ENCODE assay signal across 1 cellular context in the genomic region with DNA sequence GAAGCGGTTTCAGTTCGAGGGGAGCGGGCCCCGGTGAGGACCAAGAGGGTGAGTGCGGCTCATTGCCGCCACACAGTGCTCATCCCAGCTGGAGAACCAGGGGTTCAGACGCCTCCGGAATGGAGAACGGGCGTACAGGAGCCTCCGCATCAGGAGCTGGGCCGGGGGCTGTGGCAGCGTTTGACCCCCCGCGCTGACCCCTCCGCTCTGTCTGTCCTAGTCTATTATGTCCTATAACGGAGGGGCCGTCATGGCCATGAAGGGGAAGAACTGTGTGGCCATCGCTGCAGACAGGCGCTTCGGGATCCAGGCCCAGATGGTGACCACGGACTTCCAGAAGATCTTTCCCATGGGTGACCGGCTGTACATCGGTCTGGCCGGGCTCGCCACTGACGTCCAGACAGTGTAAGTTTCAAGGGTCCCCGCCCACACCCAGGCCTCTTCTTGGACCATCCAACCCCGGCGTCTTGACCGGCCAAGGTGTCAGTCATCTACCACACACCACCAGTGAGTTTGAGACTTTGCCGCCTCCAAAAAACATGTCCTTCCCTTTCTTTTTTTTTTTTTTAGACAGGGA.
TF ChIP-seq lines count a peak whose summit lies in the region.

No MANE protein-coding gene starts in this region.

TF ChIP-seq in HepG2, 621 proteins besides CTCF, POLR2A, EP300 and RAD21 (continued from another document and continues in another):
- TF ChIP-seq, protein P1, sequence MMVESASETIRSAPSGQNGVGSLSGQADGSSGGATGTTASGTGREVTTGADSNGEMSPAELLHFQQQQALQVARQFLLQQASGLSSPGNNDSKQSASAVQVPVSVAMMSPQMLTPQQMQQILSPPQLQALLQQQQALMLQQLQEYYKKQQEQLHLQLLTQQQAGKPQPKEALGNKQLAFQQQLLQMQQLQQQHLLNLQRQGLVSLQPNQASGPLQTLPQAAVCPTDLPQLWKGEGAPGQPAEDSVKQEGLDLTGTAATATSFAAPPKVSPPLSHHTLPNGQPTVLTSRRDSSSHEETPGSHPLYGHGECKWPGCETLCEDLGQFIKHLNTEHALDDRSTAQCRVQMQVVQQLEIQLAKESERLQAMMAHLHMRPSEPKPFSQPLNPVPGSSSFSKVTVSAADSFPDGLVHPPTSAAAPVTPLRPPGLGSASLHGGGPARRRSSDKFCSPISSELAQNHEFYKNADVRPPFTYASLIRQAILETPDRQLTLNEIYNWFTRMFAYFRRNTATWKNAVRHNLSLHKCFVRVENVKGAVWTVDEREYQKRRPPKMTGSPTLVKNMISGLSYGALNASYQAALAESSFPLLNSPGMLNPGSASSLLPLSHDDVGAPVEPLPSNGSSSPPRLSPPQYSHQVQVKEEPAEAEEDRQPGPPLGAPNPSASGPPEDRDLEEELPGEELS (CRISPR knock-in tag; IDR thresholded peaks at IDR 0.05): no peak
- TF ChIP-seq ZFP36L2 (CRISPR knock-in tag; IDR thresholded peaks at IDR 0.05) (no peak), ZNF354B (CRISPR knock-in tag; IDR thresholded peaks at IDR 0.05) (0 out of 2 replicates have a peak, but pooled peaks have one; percentile 90), ZNF432 (CRISPR knock-in tag; IDR thresholded peaks at IDR 0.05; ENCODE audit: borderline replicate concordance) (no peak), GLI4 (CRISPR knock-in tag; IDR thresholded peaks at IDR 0.05; ENCODE audit: borderline replicate concordance) (no peak), HMG20A (CRISPR knock-in tag; IDR thresholded peaks at IDR 0.05; ENCODE audit: borderline replicate concordance) (no peak), TMF1 (CRISPR knock-in tag; IDR thresholded peaks at IDR 0.05; ENCODE audit: low read depth) (no peak), KDM6A (CRISPR knock-in tag; IDR thresholded peaks at IDR 0.05; ENCODE audit: low read depth) (no peak), ZFYVE20 (CRISPR knock-in tag; IDR thresholded peaks at IDR 0.05; ENCODE audit: borderline replicate concordance, low read depth) (0 out of 2 replicates have a peak, but pooled peaks have one; percentile 18), JUN (CRISPR knock-in tag; IDR thresholded peaks at IDR 0.05) (no peak), HOXD1 (CRISPR knock-in tag; IDR thresholded peaks at IDR 0.05) (peak; percentile 76), ZNF563 (CRISPR knock-in tag; IDR thresholded peaks at IDR 0.05) (peak; percentile 85), ZBTB1 (CRISPR knock-in tag; IDR thresholded peaks at IDR 0.05; ENCODE audit: borderline replicate concordance) (no peak), ZNF326 (CRISPR knock-in tag; IDR thresholded peaks at IDR 0.05; ENCODE audit: borderline replicate concordance) (no peak), ELF1 (CRISPR knock-in tag; IDR thresholded peaks at IDR 0.05) (no peak), ARID2 (CRISPR knock-in tag; IDR thresholded peaks at IDR 0.05; ENCODE audit: borderline replicate concordance) (0 out of 2 replicates have a peak, but pooled peaks have one; percentile 31), NFYB (CRISPR knock-in tag; IDR thresholded peaks at IDR 0.05) (no peak), SCMH1 (CRISPR knock-in tag; IDR thresholded peaks at IDR 0.05; ENCODE audit: borderline replicate concordance) (no peak), MIER3 (CRISPR knock-in tag; IDR thresholded peaks at IDR 0.05; ENCODE audit: borderline replicate concordance) (no peak), KLF15 (CRISPR knock-in tag; IDR thresholded peaks at IDR 0.05; ENCODE audit: borderline replicate concordance) (no peak), HNRNPUL1 (IDR thresholded peaks at IDR 0.05; ENCODE audit: low read depth, low read length) (no peak), SNAI1 (CRISPR knock-in tag; IDR thresholded peaks at IDR 0.05; ENCODE audit: borderline replicate concordance) (no peak), RFX5 (IDR thresholded peaks at IDR 0.05; ENCODE audit: low read depth, low read length) (no peak), ZNF766 (CRISPR knock-in tag; IDR thresholded peaks at IDR 0.05; ENCODE audit: borderline replicate concordance) (peak; percentile 54; the same call in 1 of the 2 replicates), ZC3H4 (CRISPR knock-in tag; IDR thresholded peaks at IDR 0.05; ENCODE audit: borderline replicate concordance) (no peak), CENPT (CRISPR knock-in tag; IDR thresholded peaks at IDR 0.05; ENCODE audit: low read depth) (no peak), SYNCRIP (IDR thresholded peaks at IDR 0.05; ENCODE audit: insufficient read depth, low read depth, low read length) (no peak), ZNF101 (CRISPR knock-in tag; IDR thresholded peaks at IDR 0.05; ENCODE audit: borderline replicate concordance, low read depth) (no peak), CC2D1A (CRISPR knock-in tag; IDR thresholded peaks at IDR 0.05) (no peak), SP1 (IDR thresholded peaks at IDR 0.05) (no peak), SP1 (CRISPR knock-in tag; IDR thresholded peaks at IDR 0.05) (no peak)
- TF ChIP-seq, protein P2, sequence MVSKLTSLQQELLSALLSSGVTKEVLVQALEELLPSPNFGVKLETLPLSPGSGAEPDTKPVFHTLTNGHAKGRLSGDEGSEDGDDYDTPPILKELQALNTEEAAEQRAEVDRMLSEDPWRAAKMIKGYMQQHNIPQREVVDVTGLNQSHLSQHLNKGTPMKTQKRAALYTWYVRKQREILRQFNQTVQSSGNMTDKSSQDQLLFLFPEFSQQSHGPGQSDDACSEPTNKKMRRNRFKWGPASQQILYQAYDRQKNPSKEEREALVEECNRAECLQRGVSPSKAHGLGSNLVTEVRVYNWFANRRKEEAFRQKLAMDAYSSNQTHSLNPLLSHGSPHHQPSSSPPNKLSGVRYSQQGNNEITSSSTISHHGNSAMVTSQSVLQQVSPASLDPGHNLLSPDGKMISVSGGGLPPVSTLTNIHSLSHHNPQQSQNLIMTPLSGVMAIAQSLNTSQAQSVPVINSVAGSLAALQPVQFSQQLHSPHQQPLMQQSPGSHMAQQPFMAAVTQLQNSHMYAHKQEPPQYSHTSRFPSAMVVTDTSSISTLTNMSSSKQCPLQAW (CRISPR knock-in tag; IDR thresholded peaks at IDR 0.05): no peak
- TF ChIP-seq, protein P3, sequence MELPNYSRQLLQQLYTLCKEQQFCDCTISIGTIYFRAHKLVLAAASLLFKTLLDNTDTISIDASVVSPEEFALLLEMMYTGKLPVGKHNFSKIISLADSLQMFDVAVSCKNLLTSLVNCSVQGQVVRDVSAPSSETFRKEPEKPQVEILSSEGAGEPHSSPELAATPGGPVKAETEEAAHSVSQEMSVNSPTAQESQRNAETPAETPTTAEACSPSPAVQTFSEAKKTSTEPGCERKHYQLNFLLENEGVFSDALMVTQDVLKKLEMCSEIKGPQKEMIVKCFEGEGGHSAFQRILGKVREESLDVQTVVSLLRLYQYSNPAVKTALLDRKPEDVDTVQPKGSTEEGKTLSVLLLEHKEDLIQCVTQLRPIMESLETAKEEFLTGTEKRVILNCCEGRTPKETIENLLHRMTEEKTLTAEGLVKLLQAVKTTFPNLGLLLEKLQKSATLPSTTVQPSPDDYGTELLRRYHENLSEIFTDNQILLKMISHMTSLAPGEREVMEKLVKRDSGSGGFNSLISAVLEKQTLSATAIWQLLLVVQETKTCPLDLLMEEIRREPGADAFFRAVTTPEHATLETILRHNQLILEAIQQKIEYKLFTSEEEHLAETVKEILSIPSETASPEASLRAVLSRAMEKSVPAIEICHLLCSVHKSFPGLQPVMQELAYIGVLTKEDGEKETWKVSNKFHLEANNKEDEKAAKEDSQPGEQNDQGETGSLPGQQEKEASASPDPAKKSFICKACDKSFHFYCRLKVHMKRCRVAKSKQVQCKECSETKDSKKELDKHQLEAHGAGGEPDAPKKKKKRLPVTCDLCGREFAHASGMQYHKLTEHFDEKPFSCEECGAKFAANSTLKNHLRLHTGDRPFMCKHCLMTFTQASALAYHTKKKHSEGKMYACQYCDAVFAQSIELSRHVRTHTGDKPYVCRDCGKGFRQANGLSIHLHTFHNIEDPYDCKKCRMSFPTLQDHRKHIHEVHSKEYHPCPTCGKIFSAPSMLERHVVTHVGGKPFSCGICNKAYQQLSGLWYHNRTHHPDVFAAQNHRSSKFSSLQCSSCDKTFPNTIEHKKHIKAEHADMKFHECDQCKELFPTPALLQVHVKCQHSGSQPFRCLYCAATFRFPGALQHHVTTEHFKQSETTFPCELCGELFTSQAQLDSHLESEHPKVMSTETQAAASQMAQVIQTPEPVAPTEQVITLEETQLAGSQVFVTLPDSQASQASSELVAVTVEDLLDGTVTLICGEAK (IDR thresholded peaks at IDR 0.05): no peak
- TF ChIP-seq, protein P3 (CRISPR knock-in tag; IDR thresholded peaks at IDR 0.05): no peak; the same call in 1 of the 2 replicates
- TF ChIP-seq, protein P4, sequence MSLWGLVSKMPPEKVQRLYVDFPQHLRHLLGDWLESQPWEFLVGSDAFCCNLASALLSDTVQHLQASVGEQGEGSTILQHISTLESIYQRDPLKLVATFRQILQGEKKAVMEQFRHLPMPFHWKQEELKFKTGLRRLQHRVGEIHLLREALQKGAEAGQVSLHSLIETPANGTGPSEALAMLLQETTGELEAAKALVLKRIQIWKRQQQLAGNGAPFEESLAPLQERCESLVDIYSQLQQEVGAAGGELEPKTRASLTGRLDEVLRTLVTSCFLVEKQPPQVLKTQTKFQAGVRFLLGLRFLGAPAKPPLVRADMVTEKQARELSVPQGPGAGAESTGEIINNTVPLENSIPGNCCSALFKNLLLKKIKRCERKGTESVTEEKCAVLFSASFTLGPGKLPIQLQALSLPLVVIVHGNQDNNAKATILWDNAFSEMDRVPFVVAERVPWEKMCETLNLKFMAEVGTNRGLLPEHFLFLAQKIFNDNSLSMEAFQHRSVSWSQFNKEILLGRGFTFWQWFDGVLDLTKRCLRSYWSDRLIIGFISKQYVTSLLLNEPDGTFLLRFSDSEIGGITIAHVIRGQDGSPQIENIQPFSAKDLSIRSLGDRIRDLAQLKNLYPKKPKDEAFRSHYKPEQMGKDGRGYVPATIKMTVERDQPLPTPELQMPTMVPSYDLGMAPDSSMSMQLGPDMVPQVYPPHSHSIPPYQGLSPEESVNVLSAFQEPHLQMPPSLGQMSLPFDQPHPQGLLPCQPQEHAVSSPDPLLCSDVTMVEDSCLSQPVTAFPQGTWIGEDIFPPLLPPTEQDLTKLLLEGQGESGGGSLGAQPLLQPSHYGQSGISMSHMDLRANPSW (CRISPR knock-in tag; IDR thresholded peaks at IDR 0.05; ENCODE audit: borderline replicate concordance): no peak
- TF ChIP-seq, protein P5, sequence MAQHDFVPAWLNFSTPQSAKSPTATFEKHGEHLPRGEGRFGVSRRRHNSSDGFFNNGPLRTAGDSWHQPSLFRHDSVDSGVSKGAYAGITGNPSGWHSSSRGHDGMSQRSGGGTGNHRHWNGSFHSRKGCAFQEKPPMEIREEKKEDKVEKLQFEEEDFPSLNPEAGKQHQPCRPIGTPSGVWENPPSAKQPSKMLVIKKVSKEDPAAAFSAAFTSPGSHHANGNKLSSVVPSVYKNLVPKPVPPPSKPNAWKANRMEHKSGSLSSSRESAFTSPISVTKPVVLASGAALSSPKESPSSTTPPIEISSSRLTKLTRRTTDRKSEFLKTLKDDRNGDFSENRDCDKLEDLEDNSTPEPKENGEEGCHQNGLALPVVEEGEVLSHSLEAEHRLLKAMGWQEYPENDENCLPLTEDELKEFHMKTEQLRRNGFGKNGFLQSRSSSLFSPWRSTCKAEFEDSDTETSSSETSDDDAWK (CRISPR knock-in tag; IDR thresholded peaks at IDR 0.05): no peak
- TF ChIP-seq, protein P6, sequence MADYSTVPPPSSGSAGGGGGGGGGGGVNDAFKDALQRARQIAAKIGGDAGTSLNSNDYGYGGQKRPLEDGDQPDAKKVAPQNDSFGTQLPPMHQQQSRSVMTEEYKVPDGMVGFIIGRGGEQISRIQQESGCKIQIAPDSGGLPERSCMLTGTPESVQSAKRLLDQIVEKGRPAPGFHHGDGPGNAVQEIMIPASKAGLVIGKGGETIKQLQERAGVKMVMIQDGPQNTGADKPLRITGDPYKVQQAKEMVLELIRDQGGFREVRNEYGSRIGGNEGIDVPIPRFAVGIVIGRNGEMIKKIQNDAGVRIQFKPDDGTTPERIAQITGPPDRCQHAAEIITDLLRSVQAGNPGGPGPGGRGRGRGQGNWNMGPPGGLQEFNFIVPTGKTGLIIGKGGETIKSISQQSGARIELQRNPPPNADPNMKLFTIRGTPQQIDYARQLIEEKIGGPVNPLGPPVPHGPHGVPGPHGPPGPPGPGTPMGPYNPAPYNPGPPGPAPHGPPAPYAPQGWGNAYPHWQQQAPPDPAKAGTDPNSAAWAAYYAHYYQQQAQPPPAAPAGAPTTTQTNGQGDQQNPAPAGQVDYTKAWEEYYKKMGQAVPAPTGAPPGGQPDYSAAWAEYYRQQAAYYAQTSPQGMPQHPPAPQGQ (CRISPR knock-in tag; IDR thresholded peaks at IDR 0.05; ENCODE audit: borderline replicate concordance): no peak
- TF ChIP-seq, protein P7, sequence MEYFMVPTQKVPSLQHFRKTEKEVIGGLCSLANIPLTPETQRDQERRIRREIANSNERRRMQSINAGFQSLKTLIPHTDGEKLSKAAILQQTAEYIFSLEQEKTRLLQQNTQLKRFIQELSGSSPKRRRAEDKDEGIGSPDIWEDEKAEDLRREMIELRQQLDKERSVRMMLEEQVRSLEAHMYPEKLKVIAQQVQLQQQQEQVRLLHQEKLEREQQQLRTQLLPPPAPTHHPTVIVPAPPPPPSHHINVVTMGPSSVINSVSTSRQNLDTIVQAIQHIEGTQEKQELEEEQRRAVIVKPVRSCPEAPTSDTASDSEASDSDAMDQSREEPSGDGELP (IDR thresholded peaks at IDR 0.05; ENCODE audit: borderline replicate concordance, low read depth): peak; percentile 38; the same call in 1 of the 2 replicates
